In genomic region chr17:76681222-76682137, GRCh38 we compare ENCODE assay signal across 9 cellular contexts. TPM values are rescaled to one million over a fixed set of nuclear protein-coding genes. Genes with fewer than 3 reads are reported as not detected.
DNase-seq lines count a peak whose midpoint lies in the region; ATAC-seq and TF ChIP-seq lines count a peak whose summit lies in the region.
"Had no signal": no experiment of that assay in that cellular context is flagged by ENCODE, and none has a peak within 500 bp of the region (broad histone marks: within the 10 kb centered on the region; RNA-seq: fewer than 3 reads in every experiment).

No MANE protein-coding gene starts in this region.

- H3K36me3 ChIP-seq in SJSA1, result peaks cover 88% of the 10 kb centered on the region

- no peaks in the 10 kb centered on the region for H3K9me3 ChIP-seq in SJSA1 (replicated peaks)

- TF ChIP-seq CTCF in LNCaP clone FGC (IDR thresholded peaks at IDR 0.05; ENCODE audit: control insufficient read depth, extremely low read depth, insufficient read depth) (peak; percentile 79), type B pancreatic cell (conservative IDR thresholded peaks at IDR 0.05) (peak; percentile 90)

- peak overlapping the region; percentile 15 for H3K4me3 Mint-ChIP-seq in type B pancreatic cell

- H3K27ac ChIP-seq in SJSA1, result no peak overlapping the region

- H3K9me3 Mint-ChIP-seq in type B pancreatic cell, result no peaks in the 10 kb centered on the region

- peak overlapping the region; percentile 72 for H3K27ac Mint-ChIP-seq in type B pancreatic cell

- H3K4me1 ChIP-seq in SJSA1 (replicated peaks), result peaks cover 36% of the 10 kb centered on the region

- ATAC-seq in GM18505 (IDR thresholded peaks at IDR 0.05; ENCODE audit: unreplicated experiment), result no peak

- no peak for TF ChIP-seq POLR2A in GM18505 (IDR thresholded peaks at IDR 0.05; ENCODE audit: borderline replicate concordance, extremely low read depth, insufficient read depth, insufficient read length)

- H3K27me3 Mint-ChIP-seq in type B pancreatic cell, result no peaks in the 10 kb centered on the region

- peak; percentile 90 for DNase-seq in D341Med (ENCODE audit: low spot score)
- no peak for DNase-seq in LNCaP clone FGC (ENCODE audit: low read depth)
- peak; percentile 84 to 88 for DNase-seq in SJSA1 (ENCODE audit: low read depth in 1 of 2, low spot score in 2 of 2)
- DNase-seq in activated naive CD4-positive, alpha-beta T cell (lab: John Stamatoyannopoulos, UW), result peak in 3 of 4 experiments; percentile 12 to 63 (median 36)
- peak; percentile 67 for DNase-seq in glomerular visceral epithelial cell (ENCODE audit: extremely low spot score)
- DNase-seq in pons (ENCODE audit: low spot score), result peak; percentile 74
- DNase-seq in type B pancreatic cell (ENCODE audit: extremely low spot score, unreplicated experiment), result no peak

- peaks cover 22% of the 10 kb centered on the region for H3K4me1 Mint-ChIP-seq in type B pancreatic cell (ENCODE audit: unreplicated experiment)

- H3K4me3 ChIP-seq in LNCaP clone FGC (ENCODE audit: low read depth, low read length), result no peak overlapping the region
- no peak overlapping the region for H3K4me3 ChIP-seq in SJSA1

- H3K27me3 ChIP-seq in SJSA1 (replicated peaks), result no peaks in the 10 kb centered on the region

- H3K36me3 Mint-ChIP-seq in type B pancreatic cell, result peaks cover 4% of the 10 kb centered on the region

RNA-seq across cellular contexts. Expression of gene MXRA7, which starts 29.3 kb away (rescaled TPM):
- total RNA-seq in SJSA1 (2014; rRNA removed; shearing (Covaris generic)), result 362 and 546 TPM in 2 replicates
- total RNA-seq in type B pancreatic cell (ENCODE audit: low replicate concordance), result 43.4 and 75.0 TPM in 2 replicates

RNA-seq across cellular contexts. Expression of gene ST6GALNAC1, which starts 37.9 kb away (rescaled TPM):
- not detected in 2 replicates for total RNA-seq in SJSA1 (2014; rRNA removed; shearing (Covaris generic))
- total RNA-seq in type B pancreatic cell (ENCODE audit: low replicate concordance), result 10.3 and 17.3 TPM in 2 replicates
- total RNA-seq: activated CD8-positive, alpha-beta memory T cell treated with anti-CD3 and anti-CD28 coated beads for 36 hours had no signal

RNA-seq across cellular contexts. Expression of gene JMJD6, which starts 44.9 kb away (rescaled TPM):
- 48.4 and 97.4 TPM in 2 replicates for total RNA-seq in SJSA1 (2014; rRNA removed; shearing (Covaris generic))
- 23.6 and 35.4 TPM in 2 replicates for total RNA-seq in type B pancreatic cell (ENCODE audit: low replicate concordance)

RNA-seq across cellular contexts. Expression of gene METTL23, which starts 45.2 kb away (rescaled TPM):
- total RNA-seq in SJSA1 (2014; rRNA removed; shearing (Covaris generic)), result 52.3 and 59.4 TPM in 2 replicates
- 27.5 and 28.2 TPM in 2 replicates for total RNA-seq in type B pancreatic cell (ENCODE audit: low replicate concordance)

RNA-seq across cellular contexts. Expression of gene SRSF2, which starts 55.7 kb away (rescaled TPM):
- total RNA-seq in SJSA1 (2014; rRNA removed; shearing (Covaris generic)), result 376 and 384 TPM in 2 replicates
- 198 and 273 TPM in 2 replicates for total RNA-seq in type B pancreatic cell (ENCODE audit: low replicate concordance)

Comparison
In these comparisons a context has a peak if more than half of its experiments do, and no peak if none do; other contexts are left out.
1. DNase-seq: peak in D341Med (single experiment), SJSA1 (2 of 2), activated naive CD4-positive, alpha-beta T cell (3 of 4), glomerular visceral epithelial cell (single experiment) and pons (single experiment); none in LNCaP clone FGC (single experiment) and type B pancreatic cell (single experiment).
2. RNA of gene ST6GALNAC1, which starts 37.9 kb away (total RNA-seq): 10.3 to 17.3 TPM in type B pancreatic cell; not detected in SJSA1; every median in the first group is over 10 times any median in the second.